Comparison of ENCODE assay signal across 21 cellular contexts in the genomic region with DNA sequence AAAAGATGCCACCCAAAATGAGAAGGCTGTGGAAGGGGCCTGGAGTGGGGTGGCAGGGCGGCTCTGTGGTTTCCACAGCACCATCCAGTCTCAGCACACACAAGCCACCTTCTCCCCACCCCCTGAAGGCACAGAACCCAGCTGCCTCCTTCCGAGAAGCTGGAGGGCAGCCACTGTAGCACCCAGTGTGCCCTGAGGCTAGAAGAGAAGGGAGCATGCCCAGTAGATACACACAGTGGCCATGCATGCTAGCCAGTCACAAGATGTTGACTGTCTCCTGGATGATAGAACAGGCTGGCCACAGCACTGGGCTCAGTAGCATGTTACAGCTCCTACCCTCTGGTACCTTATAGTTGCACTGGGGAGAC.
"Had no signal": no experiment of that assay in that cellular context is flagged by ENCODE, and none has a peak within 500 bp of the region (broad histone marks: within the 10 kb centered on the region; RNA-seq: fewer than 3 reads in every experiment).

No MANE protein-coding gene starts in this region.

- H3K36me3 ChIP-seq: gastrocnemius medialis, thyroid gland, uterus had no signal

- DNase-seq: effector memory CD4-positive, alpha-beta T cell; gastrocnemius medialis; heart right ventricle; hypothalamus; kidney glomerular epithelial cell; mesendoderm; naive thymus-derived CD4-positive, alpha-beta T cell; nephron progenitor cell; small intestine; stimulated activated CD4-positive, alpha-beta T cell treated with anti-CD3 and anti-CD28 coated beads, Interleukin-12 subunit alpha, Interleukin-12 subunit beta, amount 100 ng/mL, for 4 hours; stimulated activated CD4-positive, alpha-beta T cell treated with anti-CD3 and anti-CD28 coated beads, Interleukin-4, amount 100 ng/mL, for 1 hour; stimulated activated CD8-positive, alpha-beta memory T cell treated with anti-CD3 and anti-CD28 coated beads, Interleukin-4, amount 100 ng/mL, for 48 hours; stimulated activated naive CD8-positive, alpha-beta T cell treated with anti-CD3 and anti-CD28 coated beads, Interleukin-15, Interleukin-2, amounts not matched to agents 100 U/mL and 50 U/mL, for 24 hours; thyroid gland; upper lobe of left lung; uterus had no signal

- H3K27me3 ChIP-seq: gastrocnemius medialis, heart right ventricle, right atrium auricular region, suprapubic skin, thyroid gland, upper lobe of left lung, uterus had no signal

- H3K4me3 ChIP-seq: gastrocnemius medialis, heart right ventricle, right atrium auricular region, suprapubic skin, thyroid gland, upper lobe of left lung, uterus had no signal

- H3K9me3 ChIP-seq: gastrocnemius medialis, heart right ventricle, right atrium auricular region, suprapubic skin, thyroid gland, upper lobe of left lung, uterus had no signal

- ATAC-seq: esophagus mucosa; gastrocnemius medialis; heart right ventricle; naive thymus-derived CD4-positive, alpha-beta T cell; stimulated activated effector memory CD8-positive, alpha-beta T cell treated with anti-CD3 and anti-CD28 coated beads, Interleukin-12 subunit alpha, Interleukin-12 subunit beta, amount 100 ng/mL, for 72 hours; stimulated activated naive CD8-positive, alpha-beta T cell treated with anti-CD3 and anti-CD28 coated beads, Interleukin-15, Interleukin-2, amounts not matched to agents 100 U/mL and 50 U/mL, for 24 hours had no signal

- H3K4me1 ChIP-seq: gastrocnemius medialis, suprapubic skin, thyroid gland, uterus had no signal

- H3K27ac ChIP-seq: gastrocnemius medialis, heart right ventricle, parathyroid adenoma, right atrium auricular region, suprapubic skin, thyroid gland, uterus had no signal
